18 cellular contexts compared by ENCODE assay signal in the genomic region with DNA sequence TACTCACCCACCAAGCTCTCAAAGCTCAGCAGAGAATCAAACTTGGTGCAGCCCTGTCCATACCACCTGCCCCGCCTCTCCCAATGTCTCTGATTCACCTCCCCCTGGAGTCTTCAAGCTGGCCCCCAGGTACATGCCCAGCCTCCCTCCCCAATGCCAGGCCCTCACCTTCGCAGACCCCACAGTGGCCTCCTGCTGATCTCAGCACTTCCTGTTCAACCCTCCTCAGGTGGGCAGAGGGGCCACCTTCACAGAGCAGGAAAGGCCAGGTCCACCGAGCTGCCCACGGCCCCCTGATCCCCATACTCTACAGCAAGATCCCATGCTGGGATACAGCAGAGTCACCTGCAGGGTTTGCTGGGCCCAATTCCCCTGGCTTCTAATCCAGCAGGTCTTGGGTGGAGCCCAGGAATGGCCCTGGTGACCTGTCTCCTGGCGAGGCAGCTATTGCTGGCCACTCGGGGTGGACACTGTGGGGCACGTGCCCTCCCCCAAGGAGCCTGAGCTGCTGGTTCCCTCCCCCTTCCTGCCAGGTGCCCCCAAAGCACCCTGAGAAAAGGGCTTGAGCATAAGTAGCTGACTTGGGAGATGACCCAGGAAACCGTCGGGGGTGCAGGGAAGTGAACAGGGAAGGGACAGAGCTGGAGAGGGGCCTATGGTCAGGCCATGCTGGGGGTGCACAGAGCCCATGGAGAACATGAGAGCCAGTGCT.
"Had no signal": no experiment of that assay in that cellular context is flagged by ENCODE, and none has a peak within 500 bp of the region (broad histone marks: within the 10 kb centered on the region; RNA-seq: fewer than 3 reads in every experiment).

No MANE protein-coding gene starts in this region.

- H3K36me3 ChIP-seq: cardiac muscle cell, neural progenitor cell, uterus had no signal

- FAIRE-seq: colon, endothelial cell of umbilical vein had no signal

- H3K9ac ChIP-seq: neural progenitor cell had no signal

- H3K4me2 ChIP-seq: neural progenitor cell, smooth muscle cell had no signal

- H3K4me1 ChIP-seq: uterus had no signal

- H3K9me3 ChIP-seq: uterus had no signal

- H3K4me3 ChIP-seq: cardiac muscle cell, neural progenitor cell, smooth muscle cell, uterus had no signal

- H3K27ac ChIP-seq: cardiac muscle cell, neural progenitor cell, uterus had no signal

- H3K4me3 Mint-ChIP-seq: activated T-cell treated with anti-CD3 and anti-CD28 coated beads, Interleukin-2, amount 50 U/mL, for 72 hours; mesothelial cell of epicardium; neural progenitor cell had no signal

- H3K27me3 ChIP-seq: uterus had no signal

- ATAC-seq: activated naive CD4-positive, alpha-beta T cell treated with anti-CD3 and anti-CD28 coated beads, Interleukin-2, amount 50 U/mL, for 72 hours; activated T-cell treated with anti-CD3 and anti-CD28 coated beads, Interleukin-2, amount 50 U/mL, for 72 hours; SK-N-SH treated with all-trans-retinoic acid at 6 μM for 48 hours had no signal

- H3K27ac Mint-ChIP-seq: activated naive CD4-positive, alpha-beta T cell treated with anti-CD3 and anti-CD28 coated beads, Interleukin-2, amount 50 U/mL, for 72 hours; activated T-cell treated with anti-CD3 and anti-CD28 coated beads, Interleukin-2, amount 50 U/mL, for 72 hours; mesothelial cell of epicardium; neural progenitor cell had no signal

- H3K4me1 Mint-ChIP-seq: mesothelial cell of epicardium had no signal

- H3K9me3 Mint-ChIP-seq: activated naive CD4-positive, alpha-beta T cell treated with anti-CD3 and anti-CD28 coated beads, Interleukin-2, amount 50 U/mL, for 72 hours; activated T-cell treated with anti-CD3 and anti-CD28 coated beads, Interleukin-2, amount 50 U/mL, for 72 hours; mesothelial cell of epicardium; neural progenitor cell had no signal

- DNase-seq: activated CD4-positive, alpha-beta T cell treated with anti-CD3 and anti-CD28 coated beads for 1 hour; activated CD4-positive, alpha-beta T cell treated with anti-CD3 and anti-CD28 coated beads, Interleukin-2, amount 50 U/mL, for 4 hours; activated gamma-delta T cell; activated T-cell treated with anti-CD3 and anti-CD28 coated beads, Interleukin-2, amount 50 U/mL, for 72 hours; foreskin fibroblast; hippocampal formation; right cardiac atrium; T-helper 1 cell; T1000 had no signal

- H3K36me3 Mint-ChIP-seq: activated naive CD4-positive, alpha-beta T cell treated with anti-CD3 and anti-CD28 coated beads, Interleukin-2, amount 50 U/mL, for 72 hours; mesothelial cell of epicardium; neural progenitor cell had no signal

- H2AFZ ChIP-seq: neural progenitor cell had no signal
